In genomic region chr2:230069418-230069817, GRCh38 we compare ENCODE assay signal across 13 cellular contexts. TPM values are rescaled to one million over a fixed set of nuclear protein-coding genes. Genes with fewer than 3 reads are reported as not detected.
DNase-seq lines count a peak whose midpoint lies in the region; ATAC-seq and TF ChIP-seq lines count a peak whose summit lies in the region.
"Had no signal": no experiment of that assay in that cellular context is flagged by ENCODE, and none has a peak within 500 bp of the region (broad histone marks: within the 10 kb centered on the region; RNA-seq: fewer than 3 reads in every experiment).

No MANE protein-coding gene starts in this region.

- H3K9me2 ChIP-seq in MM.1S (replicated peaks; ENCODE audit: insufficient read depth, low read length), result no peaks in the 10 kb centered on the region

- no peaks in the 10 kb centered on the region for H3K27me3 ChIP-seq in MM.1S (replicated peaks; ENCODE audit: insufficient read depth, low read length)
- H3K27me3 ChIP-seq: colonic mucosa, upper lobe of left lung had no signal

- H3K79me2 ChIP-seq in MM.1S (ENCODE audit: low read length), result peaks cover 36% of the 10 kb centered on the region

- ATAC-seq in activated CD8-positive, alpha-beta memory T cell treated with anti-CD3 and anti-CD28 coated beads, Interleukin-2, amount 10 ng/mL, durations not matched to agents 7 days and 5 days, result no peak
- no peak for ATAC-seq in HG02798 (IDR thresholded peaks at IDR 0.05; ENCODE audit: poor library complexity, unreplicated experiment)

- peak overlapping the region; percentile 88; the same call in 1 of the 2 replicates for H3K4me2 ChIP-seq in MM.1S (ENCODE audit: low read depth, low read length)

- CTCF ChIA-PET in activated CD8-positive, alpha-beta memory T cell treated with anti-CD3 and anti-CD28 coated beads, Interleukin-2, amount 10 ng/mL, durations not matched to agents 7 days and 5 days (lab: Charles Lee), result interaction anchor here (2.6 to 4.1 kb wide), 2 partner anchors 60 to 91 kb away, joined by 10 to 58 read pairs; no protein-coding TSS in a partner anchor

- no peaks in the 10 kb centered on the region for H3K9me3 ChIP-seq in MM.1S (replicated peaks; ENCODE audit: insufficient read depth, low read length)
- H3K9me3 ChIP-seq: colonic mucosa, mucosa of descending colon, upper lobe of left lung had no signal

- no peaks in the 10 kb centered on the region for H3K36me3 ChIP-seq in MM.1S (replicated peaks; ENCODE audit: insufficient read depth, low read length)
- H3K36me3 ChIP-seq: colonic mucosa, upper lobe of left lung had no signal

- no peaks in the 10 kb centered on the region for H3K9me3 Mint-ChIP-seq in activated CD8-positive, alpha-beta memory T cell treated with anti-CD3 and anti-CD28 coated beads, Interleukin-2, amount 10 ng/mL, durations not matched to agents 7 days and 5 days (ENCODE audit: low read depth)
- H3K9me3 Mint-ChIP-seq in endothelial cell (ENCODE audit: unreplicated experiment) (peaks cover 4% of the 10 kb centered on the region), progenitor cell of endocrine pancreas (ENCODE audit: low read depth) (no peaks in the 10 kb centered on the region)
- H3K9me3 Mint-ChIP-seq: HFFc6 had no signal

- H3F3A ChIP-seq in MM.1S (ENCODE audit: insufficient read depth, low read length), result peaks cover 12% of the 10 kb centered on the region

- H3K27ac ChIP-seq in MM.1S (ENCODE audit: low read length), result no peak overlapping the region
- H3K27ac ChIP-seq: colonic mucosa had no signal

- H3K36me3 Mint-ChIP-seq in activated CD8-positive, alpha-beta memory T cell treated with anti-CD3 and anti-CD28 coated beads, Interleukin-2, amount 10 ng/mL, durations not matched to agents 7 days and 5 days, result peaks cover 2% of the 10 kb centered on the region
- H3K36me3 Mint-ChIP-seq in endothelial cell (ENCODE audit: low read depth, unreplicated experiment) (peaks cover 5% of the 10 kb centered on the region), progenitor cell of endocrine pancreas (ENCODE audit: insufficient read depth) (no peaks in the 10 kb centered on the region)

- H3K27ac Mint-ChIP-seq in activated CD8-positive, alpha-beta memory T cell treated with anti-CD3 and anti-CD28 coated beads, Interleukin-2, amount 10 ng/mL, durations not matched to agents 7 days and 5 days, result peak overlapping the region; percentile 65
- H3K27ac Mint-ChIP-seq in endothelial cell (ENCODE audit: unreplicated experiment) (no peak overlapping the region), progenitor cell of endocrine pancreas (no peak overlapping the region)
- H3K27ac Mint-ChIP-seq: HFFc6 had no signal

- DNase-seq in activated CD8-positive, alpha-beta memory T cell treated with anti-CD3 and anti-CD28 coated beads, Interleukin-2, amount 10 ng/mL, durations not matched to agents 7 days and 5 days, result peak; percentile 43
- no peak for DNase-seq in activated CD8-positive, alpha-beta memory T cell treated with anti-CD3 and anti-CD28 coated beads for 24 hours
- DNase-seq in MM.1S, result no peak
- DNase-seq in endothelial cell (ENCODE audit: low spot score), result no peak
- no peak for DNase-seq in progenitor cell of endocrine pancreas (ENCODE audit: low spot score, unreplicated experiment)
- DNase-seq in COR-L47 (lab: John Stamatoyannopoulos, UW), result no peak
- no peak for DNase-seq in NK-92 treated with Interleukin-12 subunit alpha and Interleukin-12 subunit beta, amount 100 ng/mL, for 24 hours (lab: John Stamatoyannopoulos, UW)
- DNase-seq: HFFc6, NCI-H1436 treated with DMSO at 0.1 percent for 48 hours, upper lobe of left lung had no signal

- no peak overlapping the region for H3K4me3 ChIP-seq in MM.1S (ENCODE audit: low read length)
- H3K4me3 ChIP-seq: mucosa of descending colon had no signal

- no peak overlapping the region for H3K9ac ChIP-seq in MM.1S (ENCODE audit: low read length)

- peaks cover 40% of the 10 kb centered on the region for H3K27me3 Mint-ChIP-seq in activated CD8-positive, alpha-beta memory T cell treated with anti-CD3 and anti-CD28 coated beads, Interleukin-2, amount 10 ng/mL, durations not matched to agents 7 days and 5 days
- H3K27me3 Mint-ChIP-seq in endothelial cell (ENCODE audit: unreplicated experiment) (peaks cover 15% of the 10 kb centered on the region), progenitor cell of endocrine pancreas (peaks cover 28% of the 10 kb centered on the region)

- peak overlapping the region; percentile 34 for H3K4me3 Mint-ChIP-seq in activated CD8-positive, alpha-beta memory T cell treated with anti-CD3 and anti-CD28 coated beads, Interleukin-2, amount 10 ng/mL, durations not matched to agents 7 days and 5 days
- H3K4me3 Mint-ChIP-seq in endothelial cell (ENCODE audit: unreplicated experiment), result peak overlapping the region; percentile 87
- peak overlapping the region; percentile 89 for H3K4me3 Mint-ChIP-seq in progenitor cell of endocrine pancreas (ENCODE audit: low read depth)

- no peak overlapping the region for H2AFZ ChIP-seq in MM.1S (ENCODE audit: low read length)

- no peaks in the 10 kb centered on the region for H4K20me1 ChIP-seq in MM.1S (ENCODE audit: insufficient read depth, low read length)

- H3K4me1 ChIP-seq in MM.1S (ENCODE audit: low read length), result peaks cover 8% of the 10 kb centered on the region
- H3K4me1 ChIP-seq: colonic mucosa had no signal

- TF ChIP-seq CTCF in MM.1S (IDR thresholded peaks at IDR 0.05; ENCODE audit: low read length) (no peak), endothelial cell (IDR thresholded peaks at IDR 0.05; ENCODE audit: unreplicated experiment) (no peak), progenitor cell of endocrine pancreas (IDR thresholded peaks at IDR 0.05; ENCODE audit: unreplicated experiment) (no peak)

- peaks cover 25% of the 10 kb centered on the region for H3K4me1 Mint-ChIP-seq in activated CD8-positive, alpha-beta memory T cell treated with anti-CD3 and anti-CD28 coated beads, Interleukin-2, amount 10 ng/mL, durations not matched to agents 7 days and 5 days
- peaks cover 19% of the 10 kb centered on the region for H3K4me1 Mint-ChIP-seq in endothelial cell (ENCODE audit: unreplicated experiment)
- no peaks in the 10 kb centered on the region for H3K4me1 Mint-ChIP-seq in progenitor cell of endocrine pancreas (ENCODE audit: low read depth)

RNA-seq across cellular contexts. Expression of gene SLC16A14, which starts 0.7 kb away (rescaled TPM):
- total RNA-seq in activated CD8-positive, alpha-beta memory T cell treated with anti-CD3 and anti-CD28 coated beads, Interleukin-2, amount 10 ng/mL, durations not matched to agents 7 days and 5 days, result under 1 TPM; 0.47 TPM
- total RNA-seq in endothelial cell (ENCODE audit: unreplicated experiment) (0.18 TPM), progenitor cell of endocrine pancreas (2.4 and 3.6 TPM in 2 replicates)

Comparison
In these comparisons a context has a peak if more than half of its experiments do, and no peak if none do; other contexts are left out.
1. H3K4me3 Mint-ChIP-seq: peak in every context shown above with its lines; median percentile 89 in progenitor cell of endocrine pancreas; 87 in endothelial cell; 34 in activated CD8-positive, alpha-beta memory T cell treated with anti-CD3 and anti-CD28 coated beads, Interleukin-2, amount 10 ng/mL, durations not matched to agents 7 days and 5 days.